Comparison of ENCODE assay signal across 8 cellular contexts in the genomic region with DNA sequence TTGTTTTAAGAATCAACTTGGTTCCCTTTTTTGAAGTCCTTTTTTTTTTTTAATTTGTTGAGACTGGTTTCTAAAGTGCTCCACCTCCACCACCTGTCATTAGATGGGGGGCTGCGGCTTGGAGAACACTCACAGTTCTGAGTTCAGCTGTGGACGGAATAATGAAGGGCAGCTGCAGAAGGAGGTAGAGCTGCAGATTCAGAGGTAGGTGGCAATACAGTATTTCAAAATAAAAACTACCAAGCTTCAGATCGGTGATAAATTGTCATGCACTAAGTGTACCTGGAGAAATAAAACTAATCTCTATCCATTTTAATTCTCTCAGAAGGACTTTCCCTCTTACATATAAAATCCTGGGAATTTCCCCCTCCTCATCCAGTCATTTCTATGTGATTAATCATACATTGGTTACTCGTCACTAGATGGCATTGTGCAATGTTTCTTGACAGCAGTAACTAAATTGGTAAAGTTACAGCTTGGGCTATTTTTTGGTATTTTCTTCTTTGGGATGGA.
DNase-seq lines count a peak whose midpoint lies in the region; ATAC-seq and TF ChIP-seq lines count a peak whose summit lies in the region.

No MANE protein-coding gene starts in this region.

- ATAC-seq in activated T-cell treated with anti-CD3 and anti-CD28 coated beads, Interleukin-2, amount 50 U/mL, for 4 hours = peak; percentile 77 to 84
- peak; percentile 30; the same call in 1 of the 3 replicates for ATAC-seq in GM23338

- H3K36me3 ChIP-seq in GM23338 (ENCODE audit: insufficient read depth) = no peaks in the 10 kb centered on the region
- H3K36me3 ChIP-seq in kidney epithelial cell (ENCODE audit: control insufficient read depth, insufficient read depth, low read length) = no peaks in the 10 kb centered on the region

- no peaks in the 10 kb centered on the region for H3K9me2 ChIP-seq in GM23338 (ENCODE audit: insufficient read depth)

- H4K20me1 ChIP-seq in GM23338 (replicated peaks; ENCODE audit: insufficient read depth) = no peaks in the 10 kb centered on the region

- H3K27ac ChIP-seq in GM23338 (ENCODE audit: low read depth) = no peak overlapping the region

- no peaks in the 10 kb centered on the region for H3K36me3 Mint-ChIP-seq in activated T-cell treated with anti-CD3 and anti-CD28 coated beads, Interleukin-2, amount 50 U/mL, for 4 hours (ENCODE audit: insufficient read depth)
- H3K36me3 Mint-ChIP-seq in GM23338 (ENCODE audit: low read depth) = no peaks in the 10 kb centered on the region
- peaks cover 9% of the 10 kb centered on the region for H3K36me3 Mint-ChIP-seq in activated T-helper 2 cell treated with anti-CD3 and anti-CD28 coated beads, Interferon-gamma antibody, Interleukin-2, Interleukin-4, amounts not matched to agents 10 μg/mL and 5 μg/mL and 100 μg/mL, durations not matched to agents 14 hours and 24 hours and 36 hours (ENCODE audit: low read depth)

- TF ChIP-seq CTCF in GM23338 (conservative IDR thresholded peaks at IDR 0.05; ENCODE audit: low read depth in 2 of 2) (peak; percentile 52 to 70), kidney epithelial cell (IDR thresholded peaks at IDR 0.05; ENCODE audit: insufficient read depth, low read length, poor library complexity, severe bottlenecking) (no peak)

- H3K4me3 ChIP-seq in GM23338 (no peak overlapping the region), kidney epithelial cell (ENCODE audit: low read depth, low read length) (no peak overlapping the region)

- H3K27me3 ChIP-seq in GM23338 (ENCODE audit: insufficient read depth) (no peaks in the 10 kb centered on the region), kidney epithelial cell (ENCODE audit: control insufficient read depth, insufficient read depth, low read length) (no peaks in the 10 kb centered on the region)

- H3K4me2 ChIP-seq in GM23338 = no peak overlapping the region

- no peaks in the 10 kb centered on the region for H3F3A ChIP-seq in GM23338 (replicated peaks; ENCODE audit: low read depth)

- no peaks in the 10 kb centered on the region for H3K27me3 Mint-ChIP-seq in activated T-cell treated with anti-CD3 and anti-CD28 coated beads, Interleukin-2, amount 50 U/mL, for 4 hours (ENCODE audit: low read depth)
- H3K27me3 Mint-ChIP-seq in GM23338 (ENCODE audit: insufficient read depth, low read depth, poor library complexity) = peaks cover 2% of the 10 kb centered on the region
- no peaks in the 10 kb centered on the region for H3K27me3 Mint-ChIP-seq in activated T-helper 2 cell treated with anti-CD3 and anti-CD28 coated beads, Interferon-gamma antibody, Interleukin-2, Interleukin-4, amounts not matched to agents 10 μg/mL and 5 μg/mL and 100 μg/mL, durations not matched to agents 14 hours and 24 hours and 36 hours (ENCODE audit: low read depth)

- no peak for DNase-seq in activated T-cell treated with anti-CD3 and anti-CD28 coated beads, Interleukin-2, amount 50 U/mL, for 4 hours
- DNase-seq in activated T-cell treated with anti-CD3 and anti-CD28 coated beads, Interleukin-2, amount 50 U/mL, for 1 hour = no peak
- DNase-seq in GM23338 (ENCODE audit: low spot score) = peak; percentile 37
- DNase-seq in LHCN-M2 (ENCODE audit: low read depth) = peak; percentile 85
- peak; percentile 60 for DNase-seq in amniotic stem cell (lab: John Stamatoyannopoulos, UW)
- peak; percentile 73 for DNase-seq in kidney epithelial cell (ENCODE audit: low read depth)
- DNase-seq in activated T-helper 2 cell treated with anti-CD3 and anti-CD28 coated beads, Interferon-gamma antibody, Interleukin-2, Interleukin-4, amounts not matched to agents 10 μg/mL and 5 μg/mL and 100 μg/mL, durations not matched to agents 14 hours and 24 hours and 36 hours (ENCODE audit: low spot score) = no peak
- no peak for DNase-seq in stimulated activated CD4-positive, alpha-beta T cell treated with anti-CD3 and anti-CD28 coated beads, Interleukin-15, amount 100 ng/mL, for 24 hours

- H3K4me1 ChIP-seq in GM23338 (ENCODE audit: insufficient read depth) = no peaks in the 10 kb centered on the region

- H3K9me3 Mint-ChIP-seq in activated T-cell treated with anti-CD3 and anti-CD28 coated beads, Interleukin-2, amount 50 U/mL, for 4 hours = peaks cover 3% of the 10 kb centered on the region
- no peaks in the 10 kb centered on the region for H3K9me3 Mint-ChIP-seq in GM23338
- peaks cover 3% of the 10 kb centered on the region for H3K9me3 Mint-ChIP-seq in activated T-helper 2 cell treated with anti-CD3 and anti-CD28 coated beads, Interferon-gamma antibody, Interleukin-2, Interleukin-4, amounts not matched to agents 10 μg/mL and 5 μg/mL and 100 μg/mL, durations not matched to agents 14 hours and 24 hours and 36 hours

- no peaks in the 10 kb centered on the region for H3K79me2 ChIP-seq in GM23338 (replicated peaks; ENCODE audit: insufficient read depth)

- H2AFZ ChIP-seq in GM23338 = no peak overlapping the region

- H3K4me3 Mint-ChIP-seq in activated T-cell treated with anti-CD3 and anti-CD28 coated beads, Interleukin-2, amount 50 U/mL, for 4 hours = peak overlapping the region; percentile 56
- H3K4me3 Mint-ChIP-seq in GM23338 = no peak overlapping the region
- no peak overlapping the region for H3K4me3 Mint-ChIP-seq in activated T-helper 2 cell treated with anti-CD3 and anti-CD28 coated beads, Interferon-gamma antibody, Interleukin-2, Interleukin-4, amounts not matched to agents 10 μg/mL and 5 μg/mL and 100 μg/mL, durations not matched to agents 14 hours and 24 hours and 36 hours (ENCODE audit: low read depth)

- H3K27ac Mint-ChIP-seq in GM23338 = no peak overlapping the region; the same call in 1 of the 2 replicates
- H3K27ac Mint-ChIP-seq in activated T-helper 2 cell treated with anti-CD3 and anti-CD28 coated beads, Interferon-gamma antibody, Interleukin-2, Interleukin-4, amounts not matched to agents 10 μg/mL and 5 μg/mL and 100 μg/mL, durations not matched to agents 14 hours and 24 hours and 36 hours = no peak overlapping the region

- H3K4me1 Mint-ChIP-seq in activated T-cell treated with anti-CD3 and anti-CD28 coated beads, Interleukin-2, amount 50 U/mL, for 4 hours (ENCODE audit: low read depth) = peaks cover 57% of the 10 kb centered on the region
- H3K4me1 Mint-ChIP-seq in GM23338 = no peaks in the 10 kb centered on the region; the same call in 2 of the 3 replicates
- peaks cover 49% of the 10 kb centered on the region for H3K4me1 Mint-ChIP-seq in activated T-helper 2 cell treated with anti-CD3 and anti-CD28 coated beads, Interferon-gamma antibody, Interleukin-2, Interleukin-4, amounts not matched to agents 10 μg/mL and 5 μg/mL and 100 μg/mL, durations not matched to agents 14 hours and 24 hours and 36 hours (ENCODE audit: low read depth)

- intact Hi-C loops in activated T-helper 2 cell treated with anti-CD3 and anti-CD28 coated beads, Interferon-gamma antibody, Interleukin-2, Interleukin-4, amounts not matched to agents 10 μg/mL and 5 μg/mL and 100 μg/mL, durations not matched to agents 14 hours and 24 hours and 36 hours (cut with micrococcal nuclease) = loop anchor here (1.0 to 10.0 kb wide), 4 partner anchors 12 to 489 kb away; a partner anchor contains a TSS

TF ChIP-seq in GM23338, 12 proteins besides CTCF, POLR2A, EP300 and RAD21 (continues in another document):
- TF ChIP-seq ZNF331 (CRISPR knock-in tag; IDR thresholded peaks at IDR 0.05; ENCODE audit: low read depth) (no peak), NANOG (IDR thresholded peaks at IDR 0.05; ENCODE audit: borderline replicate concordance) (no peak), ZNF114 (CRISPR knock-in tag; IDR thresholded peaks at IDR 0.05) (no peak)

Comparison
In these comparisons a context has a peak if more than half of its experiments do, and no peak if none do; other contexts are left out.
1. DNase-seq: peak in GM23338 (single experiment), LHCN-M2 (single experiment), amniotic stem cell (single experiment) and kidney epithelial cell (single experiment); none in activated T-cell treated with anti-CD3 and anti-CD28 coated beads, Interleukin-2, amount 50 U/mL, for 4 hours (single experiment), activated T-cell treated with anti-CD3 and anti-CD28 coated beads, Interleukin-2, amount 50 U/mL, for 1 hour (single experiment), activated T-helper 2 cell treated with anti-CD3 and anti-CD28 coated beads, Interferon-gamma antibody, Interleukin-2, Interleukin-4, amounts not matched to agents 10 μg/mL and 5 μg/mL and 100 μg/mL, durations not matched to agents 14 hours and 24 hours and 36 hours (single experiment) and stimulated activated CD4-positive, alpha-beta T cell treated with anti-CD3 and anti-CD28 coated beads, Interleukin-15, amount 100 ng/mL, for 24 hours (single experiment).